Comparison of ENCODE assay signal across 20 cellular contexts in genomic region chr14:64693766-64694165, GRCh38. TPM values are rescaled to one million over a fixed set of nuclear protein-coding genes. Genes with fewer than 3 reads are reported as not detected.
DNase-seq lines count a peak whose midpoint lies in the region; ATAC-seq and TF ChIP-seq lines count a peak whose summit lies in the region.
"Had no signal": no experiment of that assay in that cellular context is flagged by ENCODE, and none has a peak within 500 bp of the region (broad histone marks: within the 10 kb centered on the region; RNA-seq: fewer than 3 reads in every experiment).

No MANE protein-coding gene starts in this region.

- WGBS in smooth muscle cell (ENCODE audit: low lambda C conversion rate), result 95% methylated on average over 2 of the region's 2 CpGs
- 82% methylated on average over 2 of the region's 2 CpGs for WGBS in hepatocyte (ENCODE audit: low lambda C conversion rate, missing lambda C conversion rate)

- H3K27me3 ChIP-seq in BLaER1 (no peaks in the 10 kb centered on the region), neutrophil (no peaks in the 10 kb centered on the region), smooth muscle cell (ENCODE audit: low read depth) (no peaks in the 10 kb centered on the region), hepatocyte (no peaks in the 10 kb centered on the region)

- H3K36me3 ChIP-seq in BLaER1 (no peaks in the 10 kb centered on the region), neutrophil (no peaks in the 10 kb centered on the region), smooth muscle cell (ENCODE audit: low read depth) (no peaks in the 10 kb centered on the region), hepatocyte (replicated peaks; ENCODE audit: insufficient read depth, low read depth) (no peaks in the 10 kb centered on the region)

- H3K27ac ChIP-seq in BLaER1 (no peak overlapping the region), coronary artery (peak overlapping the region; percentile 68 to 75), neutrophil (peak overlapping the region; percentile 70), smooth muscle cell (ENCODE audit: low read depth) (no peak overlapping the region), hepatocyte (no peak overlapping the region)
- H3K27ac ChIP-seq: HL-60, PC-9 had no signal

- DNase-seq in NCI-H1694 (lab: John Stamatoyannopoulos, UW) (peak; percentile 57), coronary artery (ENCODE audit: low spot score) (peak; percentile 73), smooth muscle cell (lab: John Stamatoyannopoulos, UW; ENCODE audit: unreplicated experiment) (no peak), hepatocyte (ENCODE audit: low spot score) (no peak)
- DNase-seq: activated CD4-positive, alpha-beta T cell treated with anti-CD3 and anti-CD28 coated beads, Interleukin-2, amount 50 U/mL, for 48 hours; activated naive CD4-positive, alpha-beta T cell treated with Interleukin-2 at 50 U/mL for 16 hours; activated T-cell treated with anti-CD3 and anti-CD28 coated beads, Interleukin-2, amount 50 U/mL, for 1 hour; CD8-positive, alpha-beta memory T cell; HFFc6; mammary epithelial cell; NCI-H2081; NCI-H748 treated with DMSO at 0.1 percent for 48 hours; PC-9; stimulated activated CD4-positive, alpha-beta T cell treated with anti-CD3 and anti-CD28 coated beads, Interleukin-4, amount 100 ng/mL, for 4 hours had no signal

- H3K4me2 ChIP-seq in BLaER1, result peak overlapping the region; percentile 69
- no peak overlapping the region for H3K4me2 ChIP-seq in smooth muscle cell
- no peak overlapping the region for H3K4me2 ChIP-seq in hepatocyte
- H3K4me2 ChIP-seq: PC-9 had no signal

- no peaks in the 10 kb centered on the region for H4K20me1 ChIP-seq in BLaER1
- H4K20me1 ChIP-seq in smooth muscle cell (ENCODE audit: low read depth), result no peaks in the 10 kb centered on the region
- no peaks in the 10 kb centered on the region for H4K20me1 ChIP-seq in hepatocyte (ENCODE audit: insufficient read depth, poor library complexity, severe bottlenecking)

- no peak for TF ChIP-seq CTCF in coronary artery (IDR thresholded peaks at IDR 0.05)
- TF ChIP-seq CTCF in neutrophil (IDR thresholded peaks at IDR 0.05), result no peak
- TF ChIP-seq CTCF in smooth muscle cell (IDR thresholded peaks at IDR 0.05; ENCODE audit: borderline replicate concordance, insufficient read depth, poor library complexity, severe bottlenecking), result no peak
- TF ChIP-seq CTCF in hepatocyte (IDR thresholded peaks at IDR 0.05; ENCODE audit: poor library complexity), result no peak

- H3F3A ChIP-seq in smooth muscle cell (ENCODE audit: low read depth), result no peaks in the 10 kb centered on the region

- H3K4me3 ChIP-seq in BLaER1 (no peak overlapping the region), coronary artery (no peak overlapping the region), neutrophil (ENCODE audit: low read depth in 1 of 2, low read length in 1 of 2) (no peak overlapping the region), smooth muscle cell (no peak overlapping the region), hepatocyte (no peak overlapping the region)
- H3K4me3 ChIP-seq: PC-9 had no signal

- H2AFZ ChIP-seq in smooth muscle cell (ENCODE audit: low read depth) (no peak overlapping the region), hepatocyte (no peak overlapping the region)
- H2AFZ ChIP-seq: PC-9 had no signal

- H3K79me2 ChIP-seq in smooth muscle cell (ENCODE audit: low read depth) (no peaks in the 10 kb centered on the region), hepatocyte (no peaks in the 10 kb centered on the region)

- H3K9me3 ChIP-seq in BLaER1 (no peaks in the 10 kb centered on the region), neutrophil (no peaks in the 10 kb centered on the region), smooth muscle cell (replicated peaks; ENCODE audit: low read depth) (no peaks in the 10 kb centered on the region), hepatocyte (ENCODE audit: low read depth) (no peaks in the 10 kb centered on the region)

- ATAC-seq in HG03378 (IDR thresholded peaks at IDR 0.05; ENCODE audit: unreplicated experiment) (no peak), GM21529 (IDR thresholded peaks at IDR 0.05; ENCODE audit: unreplicated experiment) (no peak)
- ATAC-seq: WTC11 had no signal

- peaks cover 27% of the 10 kb centered on the region for H3K4me1 ChIP-seq in BLaER1
- H3K4me1 ChIP-seq in neutrophil (ENCODE audit: control insufficient read depth in 1 of 2, insufficient read depth in 1 of 2, low read depth in 1 of 2, low read length in 1 of 2), result peaks cover 57 to 61% of the 10 kb centered on the region in 2 experiments
- H3K4me1 ChIP-seq in smooth muscle cell (ENCODE audit: low read depth), result peaks cover under 1% of the 10 kb centered on the region
- peaks cover 22% of the 10 kb centered on the region for H3K4me1 ChIP-seq in hepatocyte (ENCODE audit: insufficient read depth)

- peak overlapping the region; percentile 25; the same call in 1 of the 2 replicates for H3K9ac ChIP-seq in BLaER1
- H3K9ac ChIP-seq in smooth muscle cell (ENCODE audit: low read depth), result no peak overlapping the region

- no peaks in the 10 kb centered on the region for H3K9me2 ChIP-seq in hepatocyte (replicated peaks; ENCODE audit: insufficient read depth)

RNA-seq across cellular contexts. Expression of gene PLEKHG3, which starts 10.5 kb away (rescaled TPM):
- total RNA-seq in smooth muscle cell, result 15.6 and 17.6 TPM in 2 replicates
- polyA plus RNA-seq in smooth muscle cell, result 18.3 and 21.9 TPM in 2 replicates
- total RNA-seq in hepatocyte, result 41.8 and 54.2 TPM in 2 replicates
- 37.1 and 42.7 TPM in 2 replicates for polyA plus RNA-seq in hepatocyte

Comparison
In these comparisons a context has a peak if more than half of its experiments do, and no peak if none do; other contexts are left out.
1. H3K27ac ChIP-seq: peak in coronary artery (2 of 2) and neutrophil (single experiment); none in BLaER1 (single experiment), smooth muscle cell (single experiment) and hepatocyte (single experiment).
2. DNase-seq: peak in NCI-H1694 (single experiment) and coronary artery (single experiment); none in smooth muscle cell (single experiment) and hepatocyte (single experiment).